In genomic region chr6:63804381-63804956, GRCh38 we compare ENCODE assay signal across 12 cellular contexts.
DNase-seq lines count a peak whose midpoint lies in the region; ATAC-seq, FAIRE-seq and TF ChIP-seq lines count a peak whose summit lies in the region.
"Had no signal": no experiment of that assay in that cellular context is flagged by ENCODE, and none has a peak within 500 bp of the region (broad histone marks: within the 10 kb centered on the region; RNA-seq: fewer than 3 reads in every experiment).

No MANE protein-coding gene starts in this region.

- no peak for FAIRE-seq in A549 (lab: Jason Lieb, UNC)

- H3K4me1 Mint-ChIP-seq in HFFc6 (ENCODE audit: low read depth) = peaks cover 56% of the 10 kb centered on the region
- no peaks in the 10 kb centered on the region for H3K4me1 Mint-ChIP-seq in stimulated activated memory B cell treated with anti-CD40 and anti-IgM and Interleukin-4, amounts not matched to agents 10 μg/mL and 1 μg/mL and 100 μg/mL, for 72 hours

- H3K4me3 Mint-ChIP-seq in HFFc6 = peak overlapping the region; percentile 81
- H3K4me3 Mint-ChIP-seq in stimulated activated memory B cell treated with anti-CD40 and anti-IgM and Interleukin-4, amounts not matched to agents 10 μg/mL and 1 μg/mL and 100 μg/mL, for 72 hours = no peak overlapping the region

- H3K4me2 ChIP-seq in A549 = no peak overlapping the region

- no peaks in the 10 kb centered on the region for H3K36me3 Mint-ChIP-seq in HFFc6 (ENCODE audit: low read depth)
- H3K36me3 Mint-ChIP-seq in stimulated activated memory B cell treated with anti-CD40 and anti-IgM and Interleukin-4, amounts not matched to agents 10 μg/mL and 1 μg/mL and 100 μg/mL, for 72 hours = no peaks in the 10 kb centered on the region

- TF ChIP-seq EP300 in A549 (IDR thresholded peaks at IDR 0.05) = no peak

- no peak for DNase-seq in A549 (ENCODE audit: low read depth in 1 of 2, low spot score in 1 of 2)
- peak; percentile 88 for DNase-seq in HFFc6
- peak; percentile 9 for DNase-seq in T1000 (lab: John Stamatoyannopoulos, UW)
- DNase-seq in glomerular visceral epithelial cell (ENCODE audit: extremely low spot score) = peak; percentile 79
- no peak for DNase-seq in superior temporal gyrus (ENCODE audit: extremely low spot score)
- DNase-seq in NCI-H69 (lab: John Stamatoyannopoulos, UW) = no peak
- no peak for DNase-seq in activated CD4-positive, alpha-beta T cell treated with anti-CD3 and anti-CD28 coated beads for 1 hour
- DNase-seq: aorta, NCI-H187, SHP77 treated with DMSO at 0.1 percent for 48 hours, upper lobe of left lung had no signal

- H3K9me3 Mint-ChIP-seq in HFFc6 = no peaks in the 10 kb centered on the region
- H3K9me3 Mint-ChIP-seq in stimulated activated memory B cell treated with anti-CD40 and anti-IgM and Interleukin-4, amounts not matched to agents 10 μg/mL and 1 μg/mL and 100 μg/mL, for 72 hours = no peaks in the 10 kb centered on the region

- H3K27ac ChIP-seq in A549 = peak overlapping the region; percentile 84 to 85; a peak in 4 of 6 replicates

- no peak for TF ChIP-seq RAD21 in A549 (conservative IDR thresholded peaks at IDR 0.05 in 1 of 2, IDR thresholded peaks at IDR 0.05 in 1 of 2)

- no peak for TF ChIP-seq POLR2A in A549 (IDR thresholded peaks at IDR 0.05; ENCODE audit: low read length)

- H3K4me1 ChIP-seq in A549 = peaks cover 31% of the 10 kb centered on the region

- ATAC-seq in A549 = no peak
- no peak for ATAC-seq in stimulated activated memory B cell treated with anti-CD40 and anti-IgM and Interleukin-4, amounts not matched to agents 10 μg/mL and 1 μg/mL and 100 μg/mL, for 72 hours

- no peaks in the 10 kb centered on the region for H3K9me3 ChIP-seq in A549
- H3K9me3 ChIP-seq: upper lobe of left lung had no signal

- TF ChIP-seq CTCF in A549 (IDR thresholded peaks at IDR 0.05) (no peak), HFFc6 (IDR thresholded peaks at IDR 0.05) (no peak)

- POLR2A ChIA-PET in A549 (lab: Yijun Ruan, JAX) = no interaction called here

- CTCF ChIA-PET in A549 (lab: Yijun Ruan, JAX) = interaction anchor here (0.8 to 3.5 kb wide), 5 partner anchors 8 to 452 kb away, joined by 3 to 12 read pairs (median 3); no protein-coding TSS in a partner anchor

- H3K4me3 ChIP-seq in A549 = no peak overlapping the region
- H3K4me3 ChIP-seq: upper lobe of left lung had no signal

- no peaks in the 10 kb centered on the region for H3K27me3 Mint-ChIP-seq in HFFc6 (ENCODE audit: insufficient read depth)
- peaks cover 7% of the 10 kb centered on the region for H3K27me3 Mint-ChIP-seq in stimulated activated memory B cell treated with anti-CD40 and anti-IgM and Interleukin-4, amounts not matched to agents 10 μg/mL and 1 μg/mL and 100 μg/mL, for 72 hours

- peak overlapping the region; percentile 97 for H3K27ac Mint-ChIP-seq in HFFc6
- no peak overlapping the region for H3K27ac Mint-ChIP-seq in stimulated activated memory B cell treated with anti-CD40 and anti-IgM and Interleukin-4, amounts not matched to agents 10 μg/mL and 1 μg/mL and 100 μg/mL, for 72 hours

TF ChIP-seq in A549, 52 proteins besides CTCF, POLR2A, EP300 and RAD21:
- TF ChIP-seq MAZ (IDR thresholded peaks at IDR 0.05; ENCODE audit: borderline replicate concordance, low read depth, low read length) (no peak), CBX2 (IDR thresholded peaks at IDR 0.05; ENCODE audit: borderline replicate concordance, low read depth) (no peak), CHD4 (IDR thresholded peaks at IDR 0.05; ENCODE audit: borderline replicate concordance) (no peak), ATOH8 (CRISPR knock-in tag; IDR thresholded peaks at IDR 0.05; ENCODE audit: low read depth) (no peak), ESRRA (IDR thresholded peaks at IDR 0.05; ENCODE audit: borderline replicate concordance, low read length) (no peak)

Comparison
In these comparisons a context has a peak if more than half of its experiments do, and no peak if none do; other contexts are left out.
1. DNase-seq: peak in HFFc6 (single experiment), T1000 (single experiment) and glomerular visceral epithelial cell (single experiment); none in A549 (0 of 2), superior temporal gyrus (single experiment), NCI-H69 (single experiment) and activated CD4-positive, alpha-beta T cell treated with anti-CD3 and anti-CD28 coated beads for 1 hour (single experiment).